In genomic region chr15:90826206-90826885, GRCh38 we compare ENCODE assay signal across 3 cellular contexts. TPM values are rescaled to one million over a fixed set of nuclear protein-coding genes. Genes with fewer than 3 reads are reported as not detected.
"Had no signal": no experiment of that assay in that cellular context is flagged by ENCODE, and none has a peak within 500 bp of the region (broad histone marks: within the 10 kb centered on the region; RNA-seq: fewer than 3 reads in every experiment).

No MANE protein-coding gene starts in this region.

RNA-seq across cellular contexts. Expression of gene FES, which starts 58.0 kb away (rescaled TPM):
- polyA plus RNA-seq: mammary epithelial cell; naive thymus-derived CD4-positive, alpha-beta T cell; neural cell had no signal
